18 cellular contexts compared by ENCODE assay signal in the genomic region with DNA sequence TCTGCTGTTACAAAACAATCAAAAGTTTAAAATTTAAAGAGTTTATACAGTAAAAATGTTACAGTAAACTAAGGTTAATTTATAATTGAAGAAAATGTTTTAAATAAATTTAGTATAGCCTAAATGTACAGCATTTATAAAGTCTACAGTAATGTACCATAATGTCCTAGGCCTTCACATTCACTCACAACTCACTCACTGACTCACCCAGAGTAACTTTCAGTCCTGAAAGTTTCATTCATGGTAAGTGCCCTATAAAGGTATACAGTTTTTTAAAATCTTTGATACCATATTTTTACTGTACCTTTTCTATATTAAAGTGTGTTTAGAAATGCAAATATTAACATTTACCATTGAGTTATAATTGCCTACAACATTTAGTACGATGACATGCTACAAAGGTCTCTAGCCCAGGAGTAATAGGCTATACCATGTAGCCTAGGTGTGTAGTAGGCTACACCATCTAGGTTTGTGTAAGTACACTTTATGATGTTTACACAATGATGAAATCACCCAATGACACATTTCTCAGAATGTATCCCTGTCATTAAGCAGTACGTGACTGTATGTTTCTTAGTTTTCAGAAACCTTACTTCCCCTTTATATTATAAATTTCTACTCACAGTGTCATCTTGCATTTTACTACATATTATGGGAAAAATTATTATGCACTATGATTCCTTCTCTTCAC.
"Had no signal": no experiment of that assay in that cellular context is flagged by ENCODE, and none has a peak within 500 bp of the region (broad histone marks: within the 10 kb centered on the region; RNA-seq: fewer than 3 reads in every experiment).

No MANE protein-coding gene starts in this region.

- H3K27me3 ChIP-seq: gastroesophageal sphincter, heart right ventricle, neutrophil, thyroid gland had no signal

- H3K9me3 ChIP-seq: gastroesophageal sphincter, heart right ventricle, left ventricle myocardium inferior, neutrophil, thyroid gland had no signal

- FAIRE-seq: keratinocyte, urothelium cell line had no signal

- H3K36me3 ChIP-seq: gastroesophageal sphincter, heart right ventricle, left ventricle myocardium inferior, neutrophil, thyroid gland had no signal

- H3K4me3 ChIP-seq: gastroesophageal sphincter, heart right ventricle, left ventricle myocardium inferior, thyroid gland had no signal

- H3K4me1 ChIP-seq: gastroesophageal sphincter, heart right ventricle, left ventricle myocardium inferior, thyroid gland had no signal

- ATAC-seq: activated CD4-positive, CD25-positive, alpha-beta regulatory T cell treated with anti-CD3 and anti-CD28 coated beads, Interleukin-2, amount 50 U/mL, for 24 hours; gastroesophageal sphincter; heart right ventricle; natural killer cell; stimulated activated naive B cell treated with anti-CD40 and anti-IgM and Interleukin-4, amounts not matched to agents 10 μg/mL and 1 μg/mL and 100 μg/mL, for 72 hours had no signal

- DNase-seq: activated naive CD8-positive, alpha-beta T cell treated with anti-CD3 and anti-CD28 coated beads for 36 hours; cortex of kidney; effector CD8-positive, alpha-beta T cell; heart right ventricle; left ventricle myocardium inferior; mesenchymal stem cell; natural killer cell; posterior cingulate gyrus; stimulated activated CD4-positive, alpha-beta T cell treated with anti-CD3 and anti-CD28 coated beads, Interleukin-15, amount 100 ng/mL, for 24 hours; stimulated activated CD4-positive, alpha-beta T cell treated with anti-CD3 and anti-CD28 coated beads, Interleukin-4, amount 100 ng/mL, for 1 hour; stimulated activated naive B cell treated with anti-CD40 and anti-IgM and Interleukin-4, amounts not matched to agents 10 μg/mL and 1 μg/mL and 100 μg/mL, for 72 hours; T-helper 9 cell; thyroid gland had no signal

- H3K27ac ChIP-seq: gastroesophageal sphincter, heart right ventricle, left ventricle myocardium inferior, neutrophil, thyroid gland had no signal
